8 cellular contexts compared by ENCODE assay signal in the genomic region with DNA sequence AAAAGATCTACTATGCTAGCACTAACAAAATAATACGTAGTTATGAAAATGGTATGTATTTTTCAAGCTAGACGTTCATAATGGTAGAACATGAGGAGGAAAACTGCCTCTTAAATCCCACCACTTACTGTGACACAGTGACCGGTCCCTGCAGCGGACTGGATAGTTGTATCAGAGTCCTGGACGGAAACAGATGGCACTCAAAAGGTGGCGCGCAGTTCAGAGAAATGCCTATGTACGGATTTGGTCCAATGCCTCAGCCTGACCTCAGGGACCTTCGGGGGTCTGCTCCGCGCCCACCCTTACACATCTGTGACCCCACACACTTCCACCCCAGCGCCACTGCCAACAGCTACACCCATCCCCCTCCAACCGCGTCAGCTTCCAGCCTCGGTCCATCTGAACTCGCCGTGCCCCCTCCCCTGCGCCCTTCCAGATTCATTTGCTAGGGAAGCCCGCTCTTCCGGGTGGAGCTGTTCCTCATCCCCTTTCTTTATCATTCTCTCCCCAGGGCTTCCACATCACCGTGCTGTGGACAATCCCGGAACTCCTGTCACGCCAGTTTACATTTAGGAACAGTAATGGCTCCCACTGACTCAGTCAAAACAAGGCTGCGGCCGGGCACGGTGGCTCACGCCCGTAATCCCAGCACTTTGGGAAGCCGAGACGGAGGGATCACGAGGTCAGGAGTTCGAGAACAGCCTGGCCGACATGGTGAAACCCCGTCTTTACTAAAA. TPM values are rescaled to one million over a fixed set of nuclear protein-coding genes. Genes with fewer than 3 reads are reported as not detected.
A peak's percentile ranks its signal among the peaks of the same experiment; 100 is the strongest.
DNase-seq lines count a peak whose midpoint lies in the region; ATAC-seq and TF ChIP-seq lines count a peak whose summit lies in the region.

No MANE protein-coding gene starts in this region.

- H3K36me3 Mint-ChIP-seq in activated T-helper 17 cell treated with anti-CD3 and anti-CD28 coated beads, Interleukin-2, amount 50 U/mL, for 72 hours (ENCODE audit: low read depth) = peaks cover 87% of the 10 kb centered on the region
- peaks cover 28% of the 10 kb centered on the region for H3K36me3 Mint-ChIP-seq in natural killer cell treated with Interleukin-12 subunit alpha and Interleukin-12 subunit beta and Interleukin-15 and Interleukin-18, amount 100 ng/mL, for 72 hours

- H3K4me1 ChIP-seq in upper lobe of left lung = peaks cover 34 to 52% (median 37%) of the 10 kb centered on the region in 4 donors

- peak overlapping the region; percentile 96 to 99 (median 97) for H3K27ac ChIP-seq in upper lobe of left lung

- H3K27ac Mint-ChIP-seq in activated T-helper 17 cell treated with anti-CD3 and anti-CD28 coated beads, Interleukin-2, amount 50 U/mL, for 72 hours = peak overlapping the region; percentile 99
- peak overlapping the region; percentile 96 to 97 for H3K27ac Mint-ChIP-seq in natural killer cell treated with Interleukin-12 subunit alpha and Interleukin-12 subunit beta and Interleukin-15 and Interleukin-18, amount 100 ng/mL, for 72 hours

- H3K27me3 ChIP-seq in BJ (ENCODE audit: control insufficient read depth, insufficient read depth, low read length) (no peaks in the 10 kb centered on the region), upper lobe of left lung (no peaks in the 10 kb centered on the region)

- DNase-seq in BJ (ENCODE audit: low read depth) = no peak
- peak; percentile 67 for DNase-seq in NCI-H526 treated with DMSO at 0.1 percent for 48 hours (lab: John Stamatoyannopoulos, UW)
- DNase-seq in fibroblast of villous mesenchyme (ENCODE audit: low read depth) = peak; percentile 76
- DNase-seq in natural killer cell treated with Interleukin-12 subunit alpha and Interleukin-12 subunit beta and Interleukin-15 and Interleukin-18, amount 100 ng/mL, for 72 hours (ENCODE audit: low spot score) = peak; percentile 68
- DNase-seq in upper lobe of left lung = peak in 1 of 2 donors; percentile 83
- DNase-seq in pons (ENCODE audit: low spot score) = no peak

- WGBS in upper lobe of left lung, 2 donors = 1% methylated on average over 30 to 34 of the region's 34 CpGs

- POLR2A ChIA-PET in BJ (lab: Charles Lee) = interaction anchor here (0.8 to 1.0 kb wide), 5 partner anchors 15 to 927 kb away, joined by 3 to 9 read pairs (median 3); partner anchors contain the start of gene LENG9

- H3K36me3 ChIP-seq in BJ (ENCODE audit: control insufficient read depth, insufficient read depth, low read length) = peaks cover 20% of the 10 kb centered on the region
- peaks cover 18 to 48% (median 36%) of the 10 kb centered on the region in 4 donors for H3K36me3 ChIP-seq in upper lobe of left lung

- no peak for TF ChIP-seq EP300 in upper lobe of left lung (IDR thresholded peaks at IDR 0.05)

- peak overlapping the region; percentile 99 for H3K4me3 Mint-ChIP-seq in activated T-helper 17 cell treated with anti-CD3 and anti-CD28 coated beads, Interleukin-2, amount 50 U/mL, for 72 hours
- peak overlapping the region; percentile 100 for H3K4me3 Mint-ChIP-seq in natural killer cell treated with Interleukin-12 subunit alpha and Interleukin-12 subunit beta and Interleukin-15 and Interleukin-18, amount 100 ng/mL, for 72 hours

- H3K4me3 ChIP-seq in BJ (ENCODE audit: low read depth, low read length) (peak overlapping the region; percentile 97), fibroblast of villous mesenchyme (ENCODE audit: low read depth, low read length) (peak overlapping the region; percentile 99), upper lobe of left lung (peak overlapping the region; percentile 78 to 100 (median 85))

- H3K27me3 Mint-ChIP-seq in activated T-helper 17 cell treated with anti-CD3 and anti-CD28 coated beads, Interleukin-2, amount 50 U/mL, for 72 hours = no peaks in the 10 kb centered on the region
- no peaks in the 10 kb centered on the region for H3K27me3 Mint-ChIP-seq in natural killer cell treated with Interleukin-12 subunit alpha and Interleukin-12 subunit beta and Interleukin-15 and Interleukin-18, amount 100 ng/mL, for 72 hours

- no peaks in the 10 kb centered on the region for H3K9me3 Mint-ChIP-seq in activated T-helper 17 cell treated with anti-CD3 and anti-CD28 coated beads, Interleukin-2, amount 50 U/mL, for 72 hours
- no peaks in the 10 kb centered on the region for H3K9me3 Mint-ChIP-seq in natural killer cell treated with Interleukin-12 subunit alpha and Interleukin-12 subunit beta and Interleukin-15 and Interleukin-18, amount 100 ng/mL, for 72 hours

- peak; percentile 18 for ATAC-seq in GM21529 (IDR thresholded peaks at IDR 0.05; ENCODE audit: unreplicated experiment)
- ATAC-seq in activated T-helper 17 cell treated with anti-CD3 and anti-CD28 coated beads, Interleukin-2, amount 50 U/mL, for 72 hours (replicated peaks) = peak; percentile 44
- peak; percentile 3 to 14 for ATAC-seq in natural killer cell treated with Interleukin-12 subunit alpha and Interleukin-12 subunit beta and Interleukin-15 and Interleukin-18, amount 100 ng/mL, for 72 hours
- peak; percentile 63 to 64 for ATAC-seq in upper lobe of left lung (ENCODE audit: low FRiP score in 2 of 2)

- H3K4me1 Mint-ChIP-seq in activated T-helper 17 cell treated with anti-CD3 and anti-CD28 coated beads, Interleukin-2, amount 50 U/mL, for 72 hours = peaks cover 24% of the 10 kb centered on the region
- peaks cover 46 to 50% of the 10 kb centered on the region in 2 donors for H3K4me1 Mint-ChIP-seq in natural killer cell treated with Interleukin-12 subunit alpha and Interleukin-12 subunit beta and Interleukin-15 and Interleukin-18, amount 100 ng/mL, for 72 hours (ENCODE audit: low read depth in 2 of 2)

- no peak for TF ChIP-seq POLR2A in upper lobe of left lung (IDR thresholded peaks at IDR 0.05)

- CTCF ChIA-PET in BJ (lab: Yijun Ruan, JAX) = interaction anchor here (0.7 to 2.1 kb wide), 6 partner anchors 8 to 1509 kb away, joined by 3 to 10 read pairs (median 6); partner anchors contain the start of genes CDC42EP5 and LENG9

- TF ChIP-seq CTCF in BJ (IDR thresholded peaks at IDR 0.05; ENCODE audit: insufficient read depth, low read depth, low read length) (0 out of 2 replicates have a peak, but pooled peaks have one; percentile 11), fibroblast of villous mesenchyme (IDR thresholded peaks at IDR 0.05; ENCODE audit: insufficient read depth, low read depth, low read length) (peak; percentile 9), upper lobe of left lung (IDR thresholded peaks at IDR 0.05) (no peak)

- H3K9me3 ChIP-seq in upper lobe of left lung = no peaks in the 10 kb centered on the region

RNA-seq across cellular contexts. Expression of gene LENG8, which starts 0.8 kb away (rescaled TPM):
- 23.5 and 39.5 TPM in 2 replicates for polyA plus RNA-seq in BJ (2011; rRNA removed)
- 21.0 and 28.0 TPM in 2 replicates for polyA minus RNA-seq in BJ (2011; rRNA and poly(A)+ RNA removed)
- 100 to 1,000 TPM; 153 to 200 TPM for total RNA-seq in activated T-helper 17 cell treated with anti-CD3 and anti-CD28 coated beads, Interleukin-2, amount 50 U/mL, for 72 hours
- total RNA-seq in fibroblast of villous mesenchyme = 39.7 and 40.6 TPM in 2 replicates
- 100 to 1,000 TPM; 205 to 292 TPM for total RNA-seq in natural killer cell treated with Interleukin-12 subunit alpha and Interleukin-12 subunit beta and Interleukin-15 and Interleukin-18, amount 100 ng/mL, for 72 hours
- total RNA-seq in upper lobe of left lung = 1,000 to 10,000 TPM in 1 of 6 donors, 100 to 1,000 TPM in 4, 10 to 100 TPM in 1; 72.2 to 1,027 (median 188) TPM

RNA-seq across cellular contexts. Expression of gene LENG9, which starts 15.4 kb away (rescaled TPM):
- polyA plus RNA-seq in BJ (2011; rRNA removed) = 1.4 and 2.0 TPM in 2 replicates
- 3.4 and 4.3 TPM in 2 replicates for polyA minus RNA-seq in BJ (2011; rRNA and poly(A)+ RNA removed)
- total RNA-seq in activated T-helper 17 cell treated with anti-CD3 and anti-CD28 coated beads, Interleukin-2, amount 50 U/mL, for 72 hours = 1 to 10 TPM; 3.1 to 4.4 TPM
- total RNA-seq in fibroblast of villous mesenchyme (5.2 and 7.1 TPM in 2 replicates), upper lobe of left lung (10 to 100 TPM in 2 of 6 donors, 1 to 10 TPM in 4; 3.3 to 12.6 (median 9.1) TPM)
- total RNA-seq in natural killer cell treated with Interleukin-12 subunit alpha and Interleukin-12 subunit beta and Interleukin-15 and Interleukin-18, amount 100 ng/mL, for 72 hours = 1 to 10 TPM; 6.0 to 9.9 TPM

RNA-seq across cellular contexts. Expression of gene CDC42EP5, which starts 24.9 kb away (rescaled TPM):
- polyA plus RNA-seq in BJ (2011; rRNA removed) = 22.5 and 24.7 TPM in 2 replicates
- 3.2 and 5.1 TPM in 2 replicates for polyA minus RNA-seq in BJ (2011; rRNA and poly(A)+ RNA removed)
- total RNA-seq in activated T-helper 17 cell treated with anti-CD3 and anti-CD28 coated beads, Interleukin-2, amount 50 U/mL, for 72 hours = not detected
- 12.5 and 29.0 TPM in 2 replicates for total RNA-seq in fibroblast of villous mesenchyme
- total RNA-seq in natural killer cell treated with Interleukin-12 subunit alpha and Interleukin-12 subunit beta and Interleukin-15 and Interleukin-18, amount 100 ng/mL, for 72 hours = not detected
- total RNA-seq in upper lobe of left lung = 10 to 100 TPM; 11.1 to 40.4 (median 20.6) TPM

RNA-seq across cellular contexts. Expression of gene TTYH1, which starts 32.9 kb away (rescaled TPM):
- not detected in 2 replicates for polyA plus RNA-seq in BJ (2011; rRNA removed)
- polyA minus RNA-seq in BJ (2011; rRNA and poly(A)+ RNA removed) = not detected in 2 replicates
- total RNA-seq in activated T-helper 17 cell treated with anti-CD3 and anti-CD28 coated beads, Interleukin-2, amount 50 U/mL, for 72 hours = under 1 TPM in 1 of 2 donors, not detected in 1; 0.40 TPM
- total RNA-seq in fibroblast of villous mesenchyme = not detected in 2 replicates
- under 1 TPM; 0.31 to 0.73 TPM for total RNA-seq in natural killer cell treated with Interleukin-12 subunit alpha and Interleukin-12 subunit beta and Interleukin-15 and Interleukin-18, amount 100 ng/mL, for 72 hours
- not detected for total RNA-seq in upper lobe of left lung

RNA-seq across cellular contexts. Expression of gene LAIR2, which starts 54.4 kb away (rescaled TPM):
- not detected in 2 replicates for polyA plus RNA-seq in BJ (2011; rRNA removed)
- polyA minus RNA-seq in BJ (2011; rRNA and poly(A)+ RNA removed) = not detected in 2 replicates
- total RNA-seq in activated T-helper 17 cell treated with anti-CD3 and anti-CD28 coated beads, Interleukin-2, amount 50 U/mL, for 72 hours = under 1 TPM in 1 of 2 donors, not detected in 1; 0.66 TPM
- total RNA-seq in fibroblast of villous mesenchyme = not detected in 2 replicates
- total RNA-seq in natural killer cell treated with Interleukin-12 subunit alpha and Interleukin-12 subunit beta and Interleukin-15 and Interleukin-18, amount 100 ng/mL, for 72 hours = 10 to 100 TPM; 18.4 to 48.0 TPM
- not detected for total RNA-seq in upper lobe of left lung

Comparison
In these comparisons a context has a peak if more than half of its experiments do, and no peak if none do; other contexts are left out.
1. DNase-seq: peak in NCI-H526 treated with DMSO at 0.1 percent for 48 hours (single experiment), fibroblast of villous mesenchyme (single experiment) and natural killer cell treated with Interleukin-12 subunit alpha and Interleukin-12 subunit beta and Interleukin-15 and Interleukin-18, amount 100 ng/mL, for 72 hours (single experiment); none in BJ (single experiment) and pons (single experiment).
2. CTCF ChIP-seq: peak in BJ (single experiment) and fibroblast of villous mesenchyme (single experiment); none in upper lobe of left lung (0 of 6).
3. ATAC-seq: peak in every context shown above with its lines; median percentile 64 in upper lobe of left lung; 44 in activated T-helper 17 cell treated with anti-CD3 and anti-CD28 coated beads, Interleukin-2, amount 50 U/mL, for 72 hours; 18 in GM21529; 8 in natural killer cell treated with Interleukin-12 subunit alpha and Interleukin-12 subunit beta and Interleukin-15 and Interleukin-18, amount 100 ng/mL, for 72 hours.
4. RNA of gene CDC42EP5, which starts 24.9 kb away (total RNA-seq): 11.1 to 40.4 TPM in upper lobe of left lung and 12.5 to 29.0 TPM in fibroblast of villous mesenchyme; not detected in activated T-helper 17 cell treated with anti-CD3 and anti-CD28 coated beads, Interleukin-2, amount 50 U/mL, for 72 hours and not detected in natural killer cell treated with Interleukin-12 subunit alpha and Interleukin-12 subunit beta and Interleukin-15 and Interleukin-18, amount 100 ng/mL, for 72 hours; every median in the first group is over 10 times any median in the second.
5. Peak in every context shown above with its lines, with median percentiles within 50 percentile points of each other: H3K4me3 ChIP-seq.